8 cellular contexts compared by ENCODE assay signal in the genomic region with DNA sequence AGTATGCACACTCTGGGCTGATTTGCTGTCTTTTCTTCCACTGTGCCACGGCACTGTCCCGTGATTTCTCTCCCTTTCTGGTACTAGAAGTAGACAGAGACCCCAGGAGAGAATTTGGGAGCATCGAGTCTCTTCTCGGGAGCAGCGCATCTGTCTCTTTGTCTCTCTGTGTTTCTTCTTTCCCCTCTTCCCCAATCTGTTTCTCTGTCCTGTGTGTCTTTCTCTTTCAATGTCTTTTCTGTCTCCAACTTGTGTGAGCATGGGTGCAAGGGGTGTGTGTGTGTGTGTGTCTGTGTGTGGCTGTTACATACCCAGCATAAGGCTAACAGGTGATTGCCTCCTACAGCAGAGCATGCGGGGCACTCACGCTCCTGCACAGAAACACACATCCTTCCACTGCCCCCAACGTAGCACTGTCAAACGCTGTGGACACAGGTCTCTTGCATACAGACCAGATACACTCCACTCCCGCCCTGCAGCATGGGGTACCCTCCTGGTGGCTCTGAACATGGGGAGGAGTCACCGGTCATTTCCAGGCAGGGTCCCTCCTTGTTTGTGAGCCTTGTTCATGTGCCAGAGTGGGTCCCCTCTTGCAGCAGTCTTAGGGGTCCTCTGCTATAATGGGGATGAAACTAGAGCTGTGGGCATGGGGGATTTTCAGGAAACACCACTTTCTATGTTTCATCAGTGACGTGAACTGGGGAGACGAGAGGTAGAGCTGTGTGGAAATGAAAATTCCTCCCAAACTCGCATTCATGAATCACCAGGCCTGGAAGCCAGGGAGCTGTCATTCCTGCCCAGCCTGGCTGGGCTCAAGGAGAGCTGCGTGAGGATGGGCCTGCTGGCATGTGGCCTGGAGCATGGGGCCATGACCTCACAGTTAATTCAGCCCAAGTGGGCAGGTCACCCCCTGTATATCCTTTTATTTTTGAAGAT. TPM values are rescaled to one million over a fixed set of nuclear protein-coding genes. Genes with fewer than 3 reads are reported as not detected.
DNase-seq lines count a peak whose midpoint lies in the region; ATAC-seq lines count a peak whose summit lies in the region.

No MANE protein-coding gene starts in this region.

- H3K36me3 ChIP-seq in SJCRH30: no peaks in the 10 kb centered on the region

- peak overlapping the region; percentile 78 for H3K4me3 ChIP-seq in SJCRH30

- no peaks in the 10 kb centered on the region for H3K27me3 ChIP-seq in SJCRH30

- DNase-seq in ELR (ENCODE audit: low read depth) (peak; percentile 89), SJCRH30 (peak; percentile 65 to 70), fibroblast of gingiva (ENCODE audit: low read depth) (peak; percentile 80), pons (ENCODE audit: low spot score) (peak; percentile 12), SHP77 treated with DMSO at 0.1 percent for 48 hours (lab: John Stamatoyannopoulos, UW) (no peak), putamen (ENCODE audit: low spot score) (no peak), NCI-H446 treated with DMSO at 0.1 percent for 48 hours (lab: John Stamatoyannopoulos, UW) (no peak)

- no peaks in the 10 kb centered on the region for H3K9me3 ChIP-seq in SJCRH30 (replicated peaks)

- no peak for ATAC-seq in activated CD4-positive, CD25-positive, alpha-beta regulatory T cell treated with anti-CD3 and anti-CD28 coated beads, Interleukin-2, amount 50 U/mL, for 24 hours

- H3K27ac ChIP-seq in SJCRH30: peak overlapping the region; percentile 88

- peaks cover 22% of the 10 kb centered on the region for H3K4me1 ChIP-seq in SJCRH30

RNA-seq across cellular contexts. Expression of gene ADAMTS14, which starts 1.0 kb away (rescaled TPM):
- 6.4 and 7.6 TPM in 2 replicates for total RNA-seq in SJCRH30 (2014; rRNA removed; shearing (Covaris generic))

Comparison
In these comparisons a context has a peak if more than half of its experiments do, and no peak if none do; other contexts are left out.
1. DNase-seq: peak in ELR (single experiment), SJCRH30 (2 of 2), fibroblast of gingiva (single experiment) and pons (single experiment); none in SHP77 treated with DMSO at 0.1 percent for 48 hours (single experiment), putamen (single experiment) and NCI-H446 treated with DMSO at 0.1 percent for 48 hours (single experiment).